Comparison of ENCODE assay signal across 11 cellular contexts in the genomic region with DNA sequence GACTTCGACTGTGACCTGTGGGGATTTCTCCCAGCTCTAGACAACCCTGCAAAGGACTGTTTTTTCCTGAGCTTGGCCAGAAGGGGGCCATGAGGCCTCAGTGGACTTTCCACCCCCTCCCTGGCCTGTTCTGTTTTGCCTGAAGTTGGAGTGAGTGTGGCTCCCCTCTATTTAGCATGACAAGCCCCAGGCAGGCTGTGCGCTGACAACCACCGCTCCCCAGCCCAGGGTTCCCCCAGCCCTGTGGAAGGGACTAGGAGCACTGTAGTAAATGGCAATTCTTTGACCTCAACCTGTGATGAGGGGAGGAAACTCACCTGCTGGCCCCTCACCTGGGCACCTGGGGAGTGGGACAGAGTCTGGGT. TPM values are rescaled to one million over a fixed set of nuclear protein-coding genes. Genes with fewer than 3 reads are reported as not detected.
DNase-seq lines count a peak whose midpoint lies in the region; ATAC-seq and TF ChIP-seq lines count a peak whose summit lies in the region.
"Had no signal": no experiment of that assay in that cellular context is flagged by ENCODE, and none has a peak within 500 bp of the region (broad histone marks: within the 10 kb centered on the region; RNA-seq: fewer than 3 reads in every experiment).

No MANE protein-coding gene starts in this region.

- H4K91ac ChIP-seq in IMR-90 (ENCODE audit: insufficient read depth, low read depth, low read length) = no peak overlapping the region

- peak overlapping the region; percentile 96 for H3K27ac Mint-ChIP-seq in mesothelial cell of epicardium

- no peaks in the 10 kb centered on the region for H3K27me3 Mint-ChIP-seq in mesothelial cell of epicardium (ENCODE audit: low read depth)

- no peaks in the 10 kb centered on the region for H3K9me3 ChIP-seq in IMR-90 (ENCODE audit: control insufficient read depth, insufficient read depth, low read length)
- no peaks in the 10 kb centered on the region for H3K9me3 ChIP-seq in colonic mucosa
- H3K9me3 ChIP-seq: BLaER1 treated with 17β-estradiol and CSF1 and Interleukin-3, amounts not matched to agents 10 nM and 100 nM had no signal

- no peaks in the 10 kb centered on the region for H3K36me3 Mint-ChIP-seq in mesothelial cell of epicardium

- peaks cover 44% of the 10 kb centered on the region for H3K4me1 Mint-ChIP-seq in mesothelial cell of epicardium

- in situ Hi-C loops in IMR-90 (cut with MboI; ENCODE audit: low sequenced_read_pairs) = no loop called here

- no peak overlapping the region for H3K56ac ChIP-seq in IMR-90 (ENCODE audit: extremely low read depth, insufficient read depth, low read length)

- no peaks in the 10 kb centered on the region for H3K79me1 ChIP-seq in IMR-90 (ENCODE audit: low read depth in 1 of 2, low read length in 2 of 2)

- peak overlapping the region in 1 of 2 experiments; percentile 21; a peak in 1 of 4 replicates for H4K8ac ChIP-seq in IMR-90 (ENCODE audit: low read depth in 2 of 2, low read length in 2 of 2)

- H3K4me3 Mint-ChIP-seq in mesothelial cell of epicardium = no peak overlapping the region

- no peak overlapping the region for H3K4me2 ChIP-seq in IMR-90 (ENCODE audit: low read depth, low read length)

- H3K9ac ChIP-seq in IMR-90 (ENCODE audit: low read depth, low read length) (no peak overlapping the region), colonic mucosa (ENCODE audit: low read depth in 2 of 2, low read length in 2 of 2) (no peak overlapping the region)

- H3K9me3 Mint-ChIP-seq in mesothelial cell of epicardium = no peaks in the 10 kb centered on the region

- no peak overlapping the region for H2AFZ ChIP-seq in IMR-90 (replicated peaks; ENCODE audit: low read length, poor library complexity)

- no peak overlapping the region for H3K23ac ChIP-seq in IMR-90 (ENCODE audit: low read depth, low read length)

- TF ChIP-seq CTCF in 22Rv1 (IDR thresholded peaks at IDR 0.05) (peak; percentile 26), IMR-90 (conservative IDR thresholded peaks at IDR 0.05; ENCODE audit: low read depth, low read length) (0 out of 2 replicates have a peak, but pooled peaks have one; percentile 16), colonic mucosa (IDR thresholded peaks at IDR 0.05) (no peak), mesothelial cell of epicardium (IDR thresholded peaks at IDR 0.05; ENCODE audit: unreplicated experiment) (peak; percentile 10)

- no peak overlapping the region for H3K27ac ChIP-seq in 22Rv1
- no peak overlapping the region for H3K27ac ChIP-seq in IMR-90 (ENCODE audit: insufficient read depth, low read length)
- H3K27ac ChIP-seq in colonic mucosa = peak overlapping the region; percentile 44

- peak overlapping the region; percentile 23 for H2AK9ac ChIP-seq in IMR-90 (replicated peaks; ENCODE audit: low read depth, low read length, poor library complexity)

- H3K36me3 ChIP-seq in IMR-90 (ENCODE audit: control insufficient read depth, insufficient read depth, low read length) = no peaks in the 10 kb centered on the region
- H3K36me3 ChIP-seq in colonic mucosa = no peaks in the 10 kb centered on the region
- H3K36me3 ChIP-seq: BLaER1 treated with 17β-estradiol and CSF1 and Interleukin-3, amounts not matched to agents 10 nM and 100 nM had no signal

- H4K5ac ChIP-seq in IMR-90 (ENCODE audit: low read depth, low read length) = no peak overlapping the region

- no peak overlapping the region for H2BK120ac ChIP-seq in IMR-90 (ENCODE audit: low read depth, low read length)

- dilution Hi-C loops in IMR-90 (cut with HindIII; ENCODE audit: low sequenced_read_pairs, unreplicated experiment) = no loop called here

- DNase-seq in IMR-90 (no peak), colonic mucosa (no peak), mesothelial cell of epicardium (ENCODE audit: low spot score in 2 of 2, unreplicated experiment in 2 of 2) (no peak), GM19238 (ENCODE audit: insufficient read length, low spot score) (no peak), GM19240 (ENCODE audit: insufficient read length, low spot score) (no peak)
- DNase-seq: activated CD4-positive, alpha-beta T cell treated with anti-CD3 and anti-CD28 coated beads for 48 hours; NCI-H446 treated with DMSO at 0.1 percent for 48 hours had no signal

- H2AK5ac ChIP-seq in IMR-90 (ENCODE audit: low read depth, low read length) = no peak overlapping the region

- no CpG with 5 or more reads among the region's 3 CpGs for WGBS in IMR-90 (ENCODE audit: extremely low coverage in 2 of 2, insufficient read length in 1 of 2), 2 experiments

- no peak overlapping the region for H3K14ac ChIP-seq in IMR-90 (replicated peaks; ENCODE audit: low read depth, low read length)

- no peak overlapping the region for H3K18ac ChIP-seq in IMR-90 (ENCODE audit: low read depth, low read length)

- intact Hi-C loops in IMR-90 (cut with micrococcal nuclease) (no loop called here), colonic mucosa (cut with DNase I) (no loop called here)

- no peak overlapping the region for H2BK20ac ChIP-seq in IMR-90 (ENCODE audit: low read depth, low read length)

- no peak overlapping the region for H3K4ac ChIP-seq in IMR-90 (ENCODE audit: low read depth, low read length)

- CTCF ChIA-PET in IMR-90 (lab: Yijun Ruan, JAX) = interaction anchor here (1.4 kb wide), 1 partner anchor 59 kb away, joined by 4 read pairs; no protein-coding TSS in a partner anchor

- no peak overlapping the region for H2BK5ac ChIP-seq in IMR-90 (ENCODE audit: low read depth, low read length, poor library complexity, severe bottlenecking)

- peaks cover 8% of the 10 kb centered on the region; the same call in 1 of the 2 replicates for H3K9me1 ChIP-seq in IMR-90 (ENCODE audit: insufficient read depth, low read length)

- POLR2A ChIA-PET in IMR-90 (lab: Charles Lee; ENCODE audit: unreplicated experiment) = no interaction called here

- no peak overlapping the region for H2BK15ac ChIP-seq in IMR-90 (ENCODE audit: low read depth, low read length)

- H3K27me3 ChIP-seq in IMR-90 (ENCODE audit: control insufficient read depth, insufficient read depth, low read length) (peaks cover 30% of the 10 kb centered on the region), colonic mucosa (no peaks in the 10 kb centered on the region)

- H3K4me1 ChIP-seq in IMR-90 (ENCODE audit: control insufficient read depth, insufficient read depth, low read length) (peaks cover 11% of the 10 kb centered on the region), colonic mucosa (peaks cover 6% of the 10 kb centered on the region)

- no peak overlapping the region for H3K4me3 ChIP-seq in IMR-90 (ENCODE audit: insufficient read depth, low read depth, low read length)
- H3K4me3 ChIP-seq in colonic mucosa = no peak overlapping the region
- H3K4me3 ChIP-seq: BLaER1 treated with 17β-estradiol and CSF1 and Interleukin-3, amounts not matched to agents 10 nM and 100 nM had no signal

- H4K20me1 ChIP-seq in IMR-90 (ENCODE audit: insufficient read depth, low read length) = no peaks in the 10 kb centered on the region
- H4K20me1 ChIP-seq: BLaER1 treated with 17β-estradiol and CSF1 and Interleukin-3, amounts not matched to agents 10 nM and 100 nM had no signal

- ATAC-seq in IMR-90 (ENCODE audit: low read depth) = no peak
- ATAC-seq in GM18519 (IDR thresholded peaks at IDR 0.05; ENCODE audit: low FRiP score, unreplicated experiment) = no peak
- no peak for ATAC-seq in GM18861 (IDR thresholded peaks at IDR 0.05; ENCODE audit: unreplicated experiment)

- no TSS peak for BruUV-seq in IMR-90 (replicated peaks; lab: Mats Ljungman, UMichigan)

- no peak for TF ChIP-seq POLR2A in IMR-90 (IDR thresholded peaks at IDR 0.05; ENCODE audit: low read depth, low read length)

- TF ChIP-seq RAD21 in IMR-90 (IDR thresholded peaks at IDR 0.05; ENCODE audit: low read length) = no peak

TF ChIP-seq in IMR-90, 13 proteins besides CTCF, POLR2A, EP300 and RAD21:
- TF ChIP-seq CEBPB (IDR thresholded peaks at IDR 0.05; ENCODE audit: low read depth, low read length) = no peak
- TF ChIP-seq CHD1 (IDR thresholded peaks at IDR 0.05; ENCODE audit: low read depth, low read length) = no peak
- no peak for TF ChIP-seq RCOR1 (IDR thresholded peaks at IDR 0.05; ENCODE audit: insufficient replicate concordance, low read length)
- no peak for TF ChIP-seq RFX5 (IDR thresholded peaks at IDR 0.05; ENCODE audit: low read depth, low read length)
- no peak for TF ChIP-seq MAFK (IDR thresholded peaks at IDR 0.05; ENCODE audit: low read depth, low read length)
- no peak for TF ChIP-seq ELK1 (IDR thresholded peaks at IDR 0.05; ENCODE audit: borderline replicate concordance, low read depth, low read length)
- no peak for TF ChIP-seq FOS (IDR thresholded peaks at IDR 0.05; ENCODE audit: low read depth, low read length)
- TF ChIP-seq MXI1 (IDR thresholded peaks at IDR 0.05; ENCODE audit: borderline replicate concordance, low read depth, low read length) = no peak
- TF ChIP-seq SMC3 (IDR thresholded peaks at IDR 0.05; ENCODE audit: low read depth, low read length) = no peak
- TF ChIP-seq NFE2L2 (IDR thresholded peaks at IDR 0.05; ENCODE audit: low read depth, low read length) = no peak
- no peak for TF ChIP-seq BHLHE40 (IDR thresholded peaks at IDR 0.05; ENCODE audit: low read depth, low read length)
- TF ChIP-seq, protein P1, sequence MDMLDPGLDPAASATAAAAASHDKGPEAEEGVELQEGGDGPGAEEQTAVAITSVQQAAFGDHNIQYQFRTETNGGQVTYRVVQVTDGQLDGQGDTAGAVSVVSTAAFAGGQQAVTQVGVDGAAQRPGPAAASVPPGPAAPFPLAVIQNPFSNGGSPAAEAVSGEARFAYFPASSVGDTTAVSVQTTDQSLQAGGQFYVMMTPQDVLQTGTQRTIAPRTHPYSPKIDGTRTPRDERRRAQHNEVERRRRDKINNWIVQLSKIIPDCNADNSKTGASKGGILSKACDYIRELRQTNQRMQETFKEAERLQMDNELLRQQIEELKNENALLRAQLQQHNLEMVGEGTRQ (IDR thresholded peaks at IDR 0.05; ENCODE audit: low read depth, low read length) = no peak
- TF ChIP-seq MAZ (IDR thresholded peaks at IDR 0.05; ENCODE audit: borderline replicate concordance, low read depth, low read length) = no peak

RNA-seq across cellular contexts. Expression of gene NGFR, which starts 19.3 kb away (rescaled TPM):
- total RNA-seq in IMR-90 (2012; rRNA removed) (0.18 TPM in 1 of 2 replicates, not detected in the other), colonic mucosa (1 to 10 TPM in 1 of 2 donors, under 1 TPM in 1; 0.49 to 2.7 TPM), mesothelial cell of epicardium (14.7 to 16.1 TPM (median 14.9 TPM) in 3 replicates)
- polyA plus RNA-seq in IMR-90 (2012; rRNA removed) = 0.11 and 0.15 TPM in 2 replicates
- polyA plus RNA-seq in IMR-90 (2012; cell fraction: cytosol; rRNA removed) = 0.01 and 0.09 TPM in 2 replicates
- 0.08 TPM in 1 of 2 replicates, not detected in the other for polyA plus RNA-seq in IMR-90 (2012; cell fraction: nucleus; rRNA removed; ENCODE audit: low replicate concordance)
